Comparison of ENCODE assay signal across 2 cellular contexts in genomic region chr16:87198881-87199280, GRCh38.
TF ChIP-seq lines count a peak whose summit lies in the region.

No MANE protein-coding gene starts in this region.

TF ChIP-seq in GM23338, 12 proteins besides CTCF, POLR2A, EP300 and RAD21:
- TF ChIP-seq REST (IDR thresholded peaks at IDR 0.05; ENCODE audit: unreplicated experiment) (no peak), EZH2 (IDR thresholded peaks at IDR 0.05; ENCODE audit: low read depth, unreplicated experiment) (no peak), CREB1 (CRISPR knock-in tag; IDR thresholded peaks at IDR 0.05; ENCODE audit: low read depth) (no peak), ZNF462 (CRISPR knock-in tag; IDR thresholded peaks at IDR 0.05) (no peak)

TF ChIP-seq in WTC11, 78 proteins besides CTCF, POLR2A, EP300 and RAD21 (continued from another document):
- TF ChIP-seq PRDM15 (CRISPR knock-in tag; IDR thresholded peaks at IDR 0.05) (no peak), ELF4 (CRISPR knock-in tag; IDR thresholded peaks at IDR 0.05; ENCODE audit: low read depth) (no peak), GRHL2 (CRISPR knock-in tag; IDR thresholded peaks at IDR 0.05; ENCODE audit: insufficient replicate concordance, severe bottlenecking) (no peak), TEAD1 (CRISPR knock-in tag; IDR thresholded peaks at IDR 0.05) (no peak), FOXK1 (CRISPR knock-in tag; IDR thresholded peaks at IDR 0.05) (no peak), OVOL2 (CRISPR knock-in tag; IDR thresholded peaks at IDR 0.05; ENCODE audit: borderline replicate concordance) (no peak)
- TF ChIP-seq, protein P1, sequence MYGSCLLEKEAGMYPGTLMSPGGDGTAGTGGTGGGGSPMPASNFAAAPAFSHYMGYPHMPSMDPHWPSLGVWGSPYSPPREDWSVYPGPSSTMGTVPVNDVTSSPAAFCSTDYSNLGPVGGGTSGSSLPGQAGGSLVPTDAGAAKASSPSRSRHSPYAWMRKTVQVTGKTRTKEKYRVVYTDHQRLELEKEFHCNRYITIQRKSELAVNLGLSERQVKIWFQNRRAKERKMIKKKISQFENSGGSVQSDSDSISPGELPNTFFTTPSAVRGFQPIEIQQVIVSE (CRISPR knock-in tag; IDR thresholded peaks at IDR 0.05; ENCODE audit: borderline replicate concordance) = no peak
- TF ChIP-seq, protein P2, sequence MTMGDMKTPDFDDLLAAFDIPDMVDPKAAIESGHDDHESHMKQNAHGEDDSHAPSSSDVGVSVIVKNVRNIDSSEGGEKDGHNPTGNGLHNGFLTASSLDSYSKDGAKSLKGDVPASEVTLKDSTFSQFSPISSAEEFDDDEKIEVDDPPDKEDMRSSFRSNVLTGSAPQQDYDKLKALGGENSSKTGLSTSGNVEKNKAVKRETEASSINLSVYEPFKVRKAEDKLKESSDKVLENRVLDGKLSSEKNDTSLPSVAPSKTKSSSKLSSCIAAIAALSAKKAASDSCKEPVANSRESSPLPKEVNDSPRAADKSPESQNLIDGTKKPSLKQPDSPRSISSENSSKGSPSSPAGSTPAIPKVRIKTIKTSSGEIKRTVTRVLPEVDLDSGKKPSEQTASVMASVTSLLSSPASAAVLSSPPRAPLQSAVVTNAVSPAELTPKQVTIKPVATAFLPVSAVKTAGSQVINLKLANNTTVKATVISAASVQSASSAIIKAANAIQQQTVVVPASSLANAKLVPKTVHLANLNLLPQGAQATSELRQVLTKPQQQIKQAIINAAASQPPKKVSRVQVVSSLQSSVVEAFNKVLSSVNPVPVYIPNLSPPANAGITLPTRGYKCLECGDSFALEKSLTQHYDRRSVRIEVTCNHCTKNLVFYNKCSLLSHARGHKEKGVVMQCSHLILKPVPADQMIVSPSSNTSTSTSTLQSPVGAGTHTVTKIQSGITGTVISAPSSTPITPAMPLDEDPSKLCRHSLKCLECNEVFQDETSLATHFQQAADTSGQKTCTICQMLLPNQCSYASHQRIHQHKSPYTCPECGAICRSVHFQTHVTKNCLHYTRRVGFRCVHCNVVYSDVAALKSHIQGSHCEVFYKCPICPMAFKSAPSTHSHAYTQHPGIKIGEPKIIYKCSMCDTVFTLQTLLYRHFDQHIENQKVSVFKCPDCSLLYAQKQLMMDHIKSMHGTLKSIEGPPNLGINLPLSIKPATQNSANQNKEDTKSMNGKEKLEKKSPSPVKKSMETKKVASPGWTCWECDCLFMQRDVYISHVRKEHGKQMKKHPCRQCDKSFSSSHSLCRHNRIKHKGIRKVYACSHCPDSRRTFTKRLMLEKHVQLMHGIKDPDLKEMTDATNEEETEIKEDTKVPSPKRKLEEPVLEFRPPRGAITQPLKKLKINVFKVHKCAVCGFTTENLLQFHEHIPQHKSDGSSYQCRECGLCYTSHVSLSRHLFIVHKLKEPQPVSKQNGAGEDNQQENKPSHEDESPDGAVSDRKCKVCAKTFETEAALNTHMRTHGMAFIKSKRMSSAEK (CRISPR knock-in tag; IDR thresholded peaks at IDR 0.05; ENCODE audit: borderline replicate concordance) = no peak
- TF ChIP-seq, protein P3, sequence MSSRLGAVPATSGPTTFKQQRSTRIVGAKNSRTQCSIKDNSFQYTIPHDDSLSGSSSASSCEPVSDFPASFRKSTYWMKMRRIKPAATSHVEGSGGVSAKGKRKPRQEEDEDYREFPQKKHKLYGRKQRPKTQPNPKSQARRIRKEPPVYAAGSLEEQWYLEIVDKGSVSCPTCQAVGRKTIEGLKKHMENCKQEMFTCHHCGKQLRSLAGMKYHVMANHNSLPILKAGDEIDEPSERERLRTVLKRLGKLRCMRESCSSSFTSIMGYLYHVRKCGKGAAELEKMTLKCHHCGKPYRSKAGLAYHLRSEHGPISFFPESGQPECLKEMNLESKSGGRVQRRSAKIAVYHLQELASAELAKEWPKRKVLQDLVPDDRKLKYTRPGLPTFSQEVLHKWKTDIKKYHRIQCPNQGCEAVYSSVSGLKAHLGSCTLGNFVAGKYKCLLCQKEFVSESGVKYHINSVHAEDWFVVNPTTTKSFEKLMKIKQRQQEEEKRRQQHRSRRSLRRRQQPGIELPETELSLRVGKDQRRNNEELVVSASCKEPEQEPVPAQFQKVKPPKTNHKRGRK (CRISPR knock-in tag; IDR thresholded peaks at IDR 0.05; ENCODE audit: borderline replicate concordance) = no peak
